ENCODE assay signal across 10 cellular contexts in genomic region chr6:83183082-83183828, GRCh38. TPM values are rescaled to one million over a fixed set of nuclear protein-coding genes. Genes with fewer than 3 reads are reported as not detected.
DNase-seq lines count a peak whose midpoint lies in the region; ATAC-seq and TF ChIP-seq lines count a peak whose summit lies in the region.
"Had no signal": no experiment of that assay in that cellular context is flagged by ENCODE, and none has a peak within 500 bp of the region (broad histone marks: within the 10 kb centered on the region; RNA-seq: fewer than 3 reads in every experiment).

No MANE protein-coding gene starts in this region.

- no peaks in the 10 kb centered on the region for H3K27me3 Mint-ChIP-seq in WTC11 (ENCODE audit: low read depth)

- no peaks in the 10 kb centered on the region for H3K9me3 Mint-ChIP-seq in WTC11

- POLR2A ChIA-PET in WTC11 (lab: Charles Lee): no interaction called here

- no peak overlapping the region; the same call in 1 of the 2 replicates for H3K27ac Mint-ChIP-seq in WTC11

- CTCF ChIA-PET in WTC11 (lab: Charles Lee): no interaction called here

- H3K4me1 Mint-ChIP-seq in WTC11: peaks cover 9% of the 10 kb centered on the region

- no peak for ATAC-seq in HG03139 (IDR thresholded peaks at IDR 0.05; ENCODE audit: unreplicated experiment)
- ATAC-seq in WTC11: no peak
- ATAC-seq in HG02759 (IDR thresholded peaks at IDR 0.05; ENCODE audit: unreplicated experiment): no peak
- ATAC-seq: left lobe of liver had no signal

- H3K36me3 Mint-ChIP-seq in WTC11: peaks cover 71% of the 10 kb centered on the region

- TF ChIP-seq CTCF in WTC11 (IDR thresholded peaks at IDR 0.05): no peak

- no peak overlapping the region for H3K4me3 Mint-ChIP-seq in WTC11

- DNase-seq in HCEC 1CT (peak; percentile 95), amniotic stem cell (lab: John Stamatoyannopoulos, UW) (peak; percentile 56), glomerular visceral epithelial cell (ENCODE audit: extremely low spot score) (peak; percentile 94), stromal cell of bone marrow (ENCODE audit: low read depth) (peak; percentile 89), WTC11 (ENCODE audit: low spot score) (no peak)
- DNase-seq: GDM1; stimulated activated naive CD4-positive, alpha-beta T cell treated with Interleukin-2 at 50 U/mL for 16 hours had no signal

TF ChIP-seq in WTC11, 78 proteins besides CTCF, POLR2A, EP300 and RAD21:
- TF ChIP-seq, protein P1, sequence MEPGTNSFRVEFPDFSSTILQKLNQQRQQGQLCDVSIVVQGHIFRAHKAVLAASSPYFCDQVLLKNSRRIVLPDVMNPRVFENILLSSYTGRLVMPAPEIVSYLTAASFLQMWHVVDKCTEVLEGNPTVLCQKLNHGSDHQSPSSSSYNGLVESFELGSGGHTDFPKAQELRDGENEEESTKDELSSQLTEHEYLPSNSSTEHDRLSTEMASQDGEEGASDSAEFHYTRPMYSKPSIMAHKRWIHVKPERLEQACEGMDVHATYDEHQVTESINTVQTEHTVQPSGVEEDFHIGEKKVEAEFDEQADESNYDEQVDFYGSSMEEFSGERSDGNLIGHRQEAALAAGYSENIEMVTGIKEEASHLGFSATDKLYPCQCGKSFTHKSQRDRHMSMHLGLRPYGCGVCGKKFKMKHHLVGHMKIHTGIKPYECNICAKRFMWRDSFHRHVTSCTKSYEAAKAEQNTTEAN (CRISPR knock-in tag; IDR thresholded peaks at IDR 0.05): no peak
- TF ChIP-seq, protein P2, sequence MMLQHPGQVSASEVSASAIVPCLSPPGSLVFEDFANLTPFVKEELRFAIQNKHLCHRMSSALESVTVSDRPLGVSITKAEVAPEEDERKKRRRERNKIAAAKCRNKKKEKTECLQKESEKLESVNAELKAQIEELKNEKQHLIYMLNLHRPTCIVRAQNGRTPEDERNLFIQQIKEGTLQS (CRISPR knock-in tag; conservative IDR thresholded peaks at IDR 0.05): no peak
- TF ChIP-seq AR (CRISPR knock-in tag; IDR thresholded peaks at IDR 0.05) (no peak), ZBTB21 (CRISPR knock-in tag; IDR thresholded peaks at IDR 0.05; ENCODE audit: borderline replicate concordance) (no peak), MXD4 (CRISPR knock-in tag; IDR thresholded peaks at IDR 0.05; ENCODE audit: borderline replicate concordance) (no peak), OVOL2 (CRISPR knock-in tag; IDR thresholded peaks at IDR 0.05; ENCODE audit: borderline replicate concordance) (no peak)
- TF ChIP-seq, protein P3, sequence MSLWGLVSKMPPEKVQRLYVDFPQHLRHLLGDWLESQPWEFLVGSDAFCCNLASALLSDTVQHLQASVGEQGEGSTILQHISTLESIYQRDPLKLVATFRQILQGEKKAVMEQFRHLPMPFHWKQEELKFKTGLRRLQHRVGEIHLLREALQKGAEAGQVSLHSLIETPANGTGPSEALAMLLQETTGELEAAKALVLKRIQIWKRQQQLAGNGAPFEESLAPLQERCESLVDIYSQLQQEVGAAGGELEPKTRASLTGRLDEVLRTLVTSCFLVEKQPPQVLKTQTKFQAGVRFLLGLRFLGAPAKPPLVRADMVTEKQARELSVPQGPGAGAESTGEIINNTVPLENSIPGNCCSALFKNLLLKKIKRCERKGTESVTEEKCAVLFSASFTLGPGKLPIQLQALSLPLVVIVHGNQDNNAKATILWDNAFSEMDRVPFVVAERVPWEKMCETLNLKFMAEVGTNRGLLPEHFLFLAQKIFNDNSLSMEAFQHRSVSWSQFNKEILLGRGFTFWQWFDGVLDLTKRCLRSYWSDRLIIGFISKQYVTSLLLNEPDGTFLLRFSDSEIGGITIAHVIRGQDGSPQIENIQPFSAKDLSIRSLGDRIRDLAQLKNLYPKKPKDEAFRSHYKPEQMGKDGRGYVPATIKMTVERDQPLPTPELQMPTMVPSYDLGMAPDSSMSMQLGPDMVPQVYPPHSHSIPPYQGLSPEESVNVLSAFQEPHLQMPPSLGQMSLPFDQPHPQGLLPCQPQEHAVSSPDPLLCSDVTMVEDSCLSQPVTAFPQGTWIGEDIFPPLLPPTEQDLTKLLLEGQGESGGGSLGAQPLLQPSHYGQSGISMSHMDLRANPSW (CRISPR knock-in tag; conservative IDR thresholded peaks at IDR 0.05; ENCODE audit: low read depth): no peak

RNA-seq across cellular contexts. Expression of gene PGM3, which starts 9.8 kb away (rescaled TPM):
- 67.4 to 70.0 TPM (median 67.6 TPM) in 3 replicates for total RNA-seq in WTC11 (2021)

RNA-seq across cellular contexts. Expression of gene RWDD2A, which starts 9.9 kb away (rescaled TPM):
- 5.1 to 5.2 TPM (median 5.2 TPM) in 3 replicates for total RNA-seq in WTC11 (2021)
